13 cellular contexts compared by ENCODE assay signal in genomic region chr2:48045613-48046012, GRCh38.
"Had no signal": no experiment of that assay in that cellular context is flagged by ENCODE, and none has a peak within 500 bp of the region (broad histone marks: within the 10 kb centered on the region; RNA-seq: fewer than 3 reads in every experiment).

No MANE protein-coding gene starts in this region.

- H3K27me3 ChIP-seq: brain microvascular endothelial cell, gastroesophageal sphincter, testis had no signal

- H3K36me3 ChIP-seq: brain microvascular endothelial cell, gastroesophageal sphincter, left ventricle myocardium inferior had no signal

- ATAC-seq: activated naive CD4-positive, alpha-beta T cell treated with anti-CD3 and anti-CD28 coated beads, Interleukin-2, amount 50 U/mL, for 72 hours; gastroesophageal sphincter; stimulated activated naive CD8-positive, alpha-beta T cell treated with anti-CD3 and anti-CD28 coated beads, Interleukin-15, amount 100 ng/mL, for 72 hours had no signal

- DNase-seq: activated CD4-positive, CD25-positive, alpha-beta regulatory T cell; activated effector memory CD4-positive, alpha-beta T cell treated with anti-CD3 and anti-CD28 coated beads, Interleukin-2, amount 50 U/mL, for 16 hours; activated T-cell treated with anti-CD3 and anti-CD28 coated beads, Interleukin-2, amount 50 U/mL, for 24 hours; amygdala; brain microvascular endothelial cell; kidney; left ventricle myocardium inferior; stimulated activated CD4-positive, alpha-beta T cell treated with anti-CD3 and anti-CD28 coated beads, Interleukin-4, amount 100 ng/mL, for 1 hour; stimulated activated CD8-positive, alpha-beta memory T cell treated with anti-CD3 and anti-CD28 coated beads, Interleukin-4, amount 100 ng/mL, for 48 hours; stimulated activated naive CD8-positive, alpha-beta T cell treated with anti-CD3 and anti-CD28 coated beads, Interleukin-15, amount 100 ng/mL, for 72 hours; testis had no signal

- H3K4me3 ChIP-seq: gastroesophageal sphincter, left ventricle myocardium inferior, testis had no signal
